Comparison of ENCODE assay signal across 23 cellular contexts in the genomic region with DNA sequence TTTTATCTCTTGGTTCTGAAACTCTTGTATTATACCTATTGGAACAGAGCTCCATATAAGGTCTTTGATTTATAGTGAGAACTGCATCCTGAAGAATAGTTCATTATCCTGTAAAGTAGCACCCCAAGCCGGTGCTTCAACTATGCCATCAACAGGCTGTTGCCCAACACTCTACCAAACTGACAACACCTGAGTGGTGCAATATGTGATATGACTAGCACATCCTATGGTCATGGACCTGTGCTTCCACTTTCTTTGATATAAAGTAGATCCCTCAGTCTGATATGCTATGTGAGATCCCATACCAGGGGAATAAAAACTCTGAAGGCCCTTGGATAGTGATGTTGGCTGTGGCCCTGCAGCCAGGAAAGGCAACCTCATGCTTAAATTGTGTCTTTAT. TPM values are rescaled to one million over a fixed set of nuclear protein-coding genes. Genes with fewer than 3 reads are reported as not detected.
DNase-seq lines count a peak whose midpoint lies in the region; ATAC-seq, FAIRE-seq and TF ChIP-seq lines count a peak whose summit lies in the region.
"Had no signal": no experiment of that assay in that cellular context is flagged by ENCODE, and none has a peak within 500 bp of the region (broad histone marks: within the 10 kb centered on the region; RNA-seq: fewer than 3 reads in every experiment).

No MANE protein-coding gene starts in this region.

- TF ChIP-seq EP300 in HepG2 (IDR thresholded peaks at IDR 0.05; ENCODE audit: low read depth in 2 of 2, low read length in 2 of 2) (no peak), HepG2 (CRISPR knock-in tag; IDR thresholded peaks at IDR 0.05; ENCODE audit: borderline replicate concordance) (no peak)

- ATAC-seq in activated CD4-positive, alpha-beta T cell treated with anti-CD3 and anti-CD28 coated beads for 36 hours: no peak
- ATAC-seq in HepG2 (no peak), right lobe of liver (no peak), GM18520 (IDR thresholded peaks at IDR 0.05; ENCODE audit: unreplicated experiment) (no peak)

- no peak overlapping the region for H3K27ac Mint-ChIP-seq in activated CD4-positive, alpha-beta T cell treated with anti-CD3 and anti-CD28 coated beads for 36 hours
- peak overlapping the region; percentile 82 for H3K27ac Mint-ChIP-seq in activated T-helper 1 cell treated with anti-CD3 and anti-CD28 coated beads, Interleukin-12 subunit alpha, Interleukin-12 subunit beta, Interleukin-2, Interleukin-4 antibody, amounts not matched to agents 30 ng/mL and 10 ng/mL and 1 ng/mL, durations not matched to agents 14 hours and 24 hours and 36 hours

- in situ Hi-C loops in HepG2 (cut with HindIII; ENCODE audit: extremely low pct_ligation_motif_present, low pct_unique_long_range_greater_than_20kb): no loop called here

- H3K4me3 ChIP-seq in HepG2 (replicated peaks in 1 of 3; ENCODE audit: insufficient read depth in 1 of 3, low read depth in 2 of 3, low read length in 3 of 3) (no peak overlapping the region), right lobe of liver (no peak overlapping the region)
- H3K4me3 ChIP-seq: MG63, PC-9 had no signal

- peaks cover 3% of the 10 kb centered on the region for H3K9me3 Mint-ChIP-seq in activated CD4-positive, alpha-beta T cell treated with anti-CD3 and anti-CD28 coated beads for 36 hours (ENCODE audit: low read depth)
- H3K9me3 Mint-ChIP-seq in activated T-helper 1 cell treated with anti-CD3 and anti-CD28 coated beads, Interleukin-12 subunit alpha, Interleukin-12 subunit beta, Interleukin-2, Interleukin-4 antibody, amounts not matched to agents 30 ng/mL and 10 ng/mL and 1 ng/mL, durations not matched to agents 14 hours and 24 hours and 36 hours: peaks cover 16% of the 10 kb centered on the region
- H3K9me3 Mint-ChIP-seq: IgD-negative memory B cell had no signal

- peak; percentile 7 for DNase-seq in activated CD4-positive, alpha-beta T cell treated with anti-CD3 and anti-CD28 coated beads for 36 hours
- DNase-seq in activated CD4-positive, alpha-beta T cell treated with anti-CD3 and anti-CD28 coated beads for 4 hours: no peak
- DNase-seq in HepG2 (ENCODE audit: low spot score) (no peak), right lobe of liver (no peak), CD1c-positive myeloid dendritic cell (ENCODE audit: extremely low spot score) (no peak)
- DNase-seq in activated T-helper 1 cell treated with anti-CD3 and anti-CD28 coated beads, Interleukin-12 subunit alpha, Interleukin-12 subunit beta, Interleukin-2, Interleukin-4 antibody, amounts not matched to agents 30 ng/mL and 10 ng/mL and 1 ng/mL, durations not matched to agents 14 hours and 24 hours and 36 hours (ENCODE audit: low spot score): no peak
- DNase-seq: 8988T, GF-D8, Kasumi-1, NCI-H1417 treated with DMSO at 0.1 percent for 48 hours, NCI-H187, NCI-H526, SIG-M5, SK-N-SH had no signal

- H3K9ac ChIP-seq in HepG2 (ENCODE audit: insufficient read depth, low read depth, low read length): no peak overlapping the region
- H3K9ac ChIP-seq: SK-N-SH had no signal

- BruUV-seq in HepG2 (replicated peaks; lab: Mats Ljungman, UMichigan): no TSS peak

- no peaks in the 10 kb centered on the region for H3K36me3 Mint-ChIP-seq in activated CD4-positive, alpha-beta T cell treated with anti-CD3 and anti-CD28 coated beads for 36 hours (ENCODE audit: low read depth)
- peaks cover 27% of the 10 kb centered on the region for H3K36me3 Mint-ChIP-seq in activated T-helper 1 cell treated with anti-CD3 and anti-CD28 coated beads, Interleukin-12 subunit alpha, Interleukin-12 subunit beta, Interleukin-2, Interleukin-4 antibody, amounts not matched to agents 30 ng/mL and 10 ng/mL and 1 ng/mL, durations not matched to agents 14 hours and 24 hours and 36 hours (ENCODE audit: low read depth)

- no peak for TF ChIP-seq CTCF in HepG2 (CRISPR knock-in tag; IDR thresholded peaks at IDR 0.05)
- no peak for TF ChIP-seq CTCF in right lobe of liver (IDR thresholded peaks at IDR 0.05)

- POLR2A ChIA-PET in activated CD4-positive, alpha-beta T cell treated with anti-CD3 and anti-CD28 coated beads for 36 hours (lab: Charles Lee): no interaction called here
- POLR2A ChIA-PET in HepG2 (lab: Yijun Ruan, JAX): no interaction called here

- TF ChIP-seq RAD21 in HepG2 (CRISPR knock-in tag; IDR thresholded peaks at IDR 0.05): no peak

- no peak overlapping the region for H3K4me2 ChIP-seq in HepG2 (ENCODE audit: low read depth, low read length)
- H3K4me2 ChIP-seq: PC-9, SK-N-SH had no signal

- H3K27me3 ChIP-seq in HepG2 (ENCODE audit: control insufficient read depth in 1 of 2, insufficient read depth in 2 of 2, low read length in 2 of 2): peaks cover 2 to 28% of the 10 kb centered on the region in 2 experiments; a peak in 2 of 5 replicates
- H3K27me3 ChIP-seq in right lobe of liver: no peaks in the 10 kb centered on the region
- H3K27me3 ChIP-seq: MG63 had no signal

- no peaks in the 10 kb centered on the region for H3K79me2 ChIP-seq in HepG2 (ENCODE audit: insufficient read depth, low read length)

- H3K9me3 ChIP-seq in HepG2 (ENCODE audit: low read length): no peaks in the 10 kb centered on the region
- no peaks in the 10 kb centered on the region for H3K9me3 ChIP-seq in right lobe of liver
- H3K9me3 ChIP-seq: MG63, SK-N-SH had no signal

- intact Hi-C loops in activated CD4-positive, alpha-beta T cell treated with anti-CD3 and anti-CD28 coated beads for 36 hours (cut with DNase I, micrococcal nuclease): no loop called here
- intact Hi-C loops in HepG2 (cut with micrococcal nuclease; ENCODE audit: unreplicated experiment) (no loop called here), right lobe of liver (cut with DNase I) (no loop called here)
- intact Hi-C loops in activated T-helper 1 cell treated with anti-CD3 and anti-CD28 coated beads, Interleukin-12 subunit alpha, Interleukin-12 subunit beta, Interleukin-2, Interleukin-4 antibody, amounts not matched to agents 30 ng/mL and 10 ng/mL and 1 ng/mL, durations not matched to agents 14 hours and 24 hours and 36 hours (cut with micrococcal nuclease): no loop called here

- FAIRE-seq in HepG2 (lab: Jason Lieb, UNC): no peak
- FAIRE-seq: D721Med, GM19239, H1 had no signal

- 0% methylated on average over 1 of the region's 1 CpG for WGBS in HepG2 (ENCODE audit: low lambda C conversion rate)
- 100% methylated on average over 1 of the region's 1 CpG for WGBS in right lobe of liver (ENCODE audit: insufficient coverage, low coverage, low lambda C conversion rate, missing lambda C conversion rate)

- H3K4me3 Mint-ChIP-seq in activated CD4-positive, alpha-beta T cell treated with anti-CD3 and anti-CD28 coated beads for 36 hours: no peak overlapping the region
- no peak overlapping the region for H3K4me3 Mint-ChIP-seq in activated T-helper 1 cell treated with anti-CD3 and anti-CD28 coated beads, Interleukin-12 subunit alpha, Interleukin-12 subunit beta, Interleukin-2, Interleukin-4 antibody, amounts not matched to agents 30 ng/mL and 10 ng/mL and 1 ng/mL, durations not matched to agents 14 hours and 24 hours and 36 hours

- H3K4me1 ChIP-seq in HepG2 (ENCODE audit: insufficient read depth, low read length): peaks cover 6% of the 10 kb centered on the region
- no peaks in the 10 kb centered on the region for H3K4me1 ChIP-seq in right lobe of liver

- H3K27ac ChIP-seq in HepG2 (ENCODE audit: extremely low read length, insufficient read depth, low read length) (no peak overlapping the region), right lobe of liver (no peak overlapping the region)
- H3K27ac ChIP-seq: C4-2B, PC-9 had no signal

- TF ChIP-seq POLR2A in HepG2 (IDR thresholded peaks at IDR 0.05; ENCODE audit: insufficient read depth in 1 of 2, low read depth in 2 of 2, low read length in 2 of 2): no peak
- TF ChIP-seq POLR2A in right lobe of liver (IDR thresholded peaks at IDR 0.05): no peak

- H2AFZ ChIP-seq in HepG2 (ENCODE audit: low read length): no peak overlapping the region
- H2AFZ ChIP-seq: PC-9 had no signal

- CTCF ChIA-PET in activated CD4-positive, alpha-beta T cell treated with anti-CD3 and anti-CD28 coated beads for 36 hours (lab: Charles Lee): no interaction called here
- CTCF ChIA-PET in HepG2 (lab: Yijun Ruan, JAX; ENCODE audit: low intra/inter-chr PET ratio, low total read pairs): no interaction called here

- H4K20me1 ChIP-seq in HepG2 (ENCODE audit: insufficient read depth, low read length): no peaks in the 10 kb centered on the region

- peaks cover 31% of the 10 kb centered on the region for H3K4me1 Mint-ChIP-seq in activated CD4-positive, alpha-beta T cell treated with anti-CD3 and anti-CD28 coated beads for 36 hours
- H3K4me1 Mint-ChIP-seq in activated T-helper 1 cell treated with anti-CD3 and anti-CD28 coated beads, Interleukin-12 subunit alpha, Interleukin-12 subunit beta, Interleukin-2, Interleukin-4 antibody, amounts not matched to agents 30 ng/mL and 10 ng/mL and 1 ng/mL, durations not matched to agents 14 hours and 24 hours and 36 hours (ENCODE audit: low read depth): peaks cover 72% of the 10 kb centered on the region

- peaks cover 5% of the 10 kb centered on the region for H3K27me3 Mint-ChIP-seq in activated CD4-positive, alpha-beta T cell treated with anti-CD3 and anti-CD28 coated beads for 36 hours
- no peaks in the 10 kb centered on the region for H3K27me3 Mint-ChIP-seq in activated T-helper 1 cell treated with anti-CD3 and anti-CD28 coated beads, Interleukin-12 subunit alpha, Interleukin-12 subunit beta, Interleukin-2, Interleukin-4 antibody, amounts not matched to agents 30 ng/mL and 10 ng/mL and 1 ng/mL, durations not matched to agents 14 hours and 24 hours and 36 hours (ENCODE audit: insufficient read depth)

- H3K36me3 ChIP-seq in HepG2 (replicated peaks in 1 of 2; ENCODE audit: control insufficient read depth in 1 of 2, insufficient read depth in 2 of 2, low read length in 2 of 2) (no peaks in the 10 kb centered on the region), right lobe of liver (no peaks in the 10 kb centered on the region)
- H3K36me3 ChIP-seq: MG63 had no signal

RNA-seq across cellular contexts. Expression of a gene that starts 15.8 kb away (rescaled TPM):
- total RNA-seq in activated CD4-positive, alpha-beta T cell treated with anti-CD3 and anti-CD28 coated beads for 36 hours: 10 to 100 TPM; 52.6 to 59.5 TPM
- not detected in 2 replicates for total RNA-seq in HepG2 (2016; rRNA removed; fragmentation: Illumina TruSeq; extraction: Trizol)
- total RNA-seq in HepG2 (2016; cell fraction: cytosol; rRNA removed; fragmentation: Illumina TruSeq; extraction: Trizol; ENCODE audit: low read depth): not detected in 2 replicates
- total RNA-seq in HepG2 (2016; cell fraction: insoluble cytoplasmic fraction; rRNA removed; fragmentation: Illumina TruSeq; extraction: Trizol): not detected in 2 replicates
- total RNA-seq in HepG2 (2016; cell fraction: membrane; rRNA removed; fragmentation: Illumina TruSeq; extraction: Trizol): not detected in 2 replicates
- total RNA-seq in HepG2 (2016; cell fraction: nucleus; rRNA removed; fragmentation: Illumina TruSeq; extraction: Trizol): not detected in 2 replicates
- not detected in 2 replicates for polyA plus RNA-seq in HepG2 (2011; rRNA removed)
- not detected in 2 replicates for polyA plus RNA-seq in HepG2 (2011; cell fraction: cytosol; rRNA removed)
- not detected in 2 replicates for polyA plus RNA-seq in HepG2 (2011; cell fraction: nucleus; rRNA removed)
- polyA plus RNA-seq in HepG2 (2012): not detected in 2 replicates
- polyA plus RNA-seq in HepG2 (2016; cell fraction: cytosol; fragmentation: Illumina TruSeq; extraction: Trizol; ENCODE audit: low read depth): not detected in 2 replicates
- polyA plus RNA-seq in HepG2 (2016; cell fraction: insoluble cytoplasmic fraction; fragmentation: Illumina TruSeq; extraction: Trizol; ENCODE audit: low read depth): not detected in 2 replicates
- polyA plus RNA-seq in HepG2 (2016; cell fraction: membrane; fragmentation: Illumina TruSeq; extraction: Trizol; ENCODE audit: low read depth): not detected in 2 replicates
- not detected in 2 replicates for polyA plus RNA-seq in HepG2 (2016; cell fraction: nucleus; fragmentation: Illumina TruSeq; extraction: Trizol; ENCODE audit: insufficient read depth, low read depth)
- polyA minus RNA-seq in HepG2 (2011; rRNA and poly(A)+ RNA removed; ENCODE audit: low replicate concordance): not detected in 2 replicates
- not detected in 2 replicates for polyA minus RNA-seq in HepG2 (2011; cell fraction: cytosol; rRNA and poly(A)+ RNA removed)
- not detected in 2 replicates for polyA minus RNA-seq in HepG2 (2011; cell fraction: nucleus; rRNA and poly(A)+ RNA removed)
- total RNA-seq in right lobe of liver: not detected
- total RNA-seq in activated T-helper 1 cell treated with anti-CD3 and anti-CD28 coated beads, Interleukin-12 subunit alpha, Interleukin-12 subunit beta, Interleukin-2, Interleukin-4 antibody, amounts not matched to agents 30 ng/mL and 10 ng/mL and 1 ng/mL, durations not matched to agents 14 hours and 24 hours and 36 hours: 1,648 and 1,678 TPM in 2 replicates
- total RNA-seq: H1, PC-9 had no signal
- polyA plus RNA-seq: AG04450, H1, IgD-negative memory B cell had no signal

RNA-seq across cellular contexts. Expression of a gene that starts 28.9 kb away (rescaled TPM):
- 10 to 100 TPM; 10.8 to 11.6 TPM for total RNA-seq in activated CD4-positive, alpha-beta T cell treated with anti-CD3 and anti-CD28 coated beads for 36 hours
- total RNA-seq in HepG2 (2016; rRNA removed; fragmentation: Illumina TruSeq; extraction: Trizol): not detected in 2 replicates
- total RNA-seq in HepG2 (2016; cell fraction: cytosol; rRNA removed; fragmentation: Illumina TruSeq; extraction: Trizol; ENCODE audit: low read depth): not detected in 2 replicates
- not detected in 2 replicates for total RNA-seq in HepG2 (2016; cell fraction: insoluble cytoplasmic fraction; rRNA removed; fragmentation: Illumina TruSeq; extraction: Trizol)
- not detected in 2 replicates for total RNA-seq in HepG2 (2016; cell fraction: membrane; rRNA removed; fragmentation: Illumina TruSeq; extraction: Trizol)
- total RNA-seq in HepG2 (2016; cell fraction: nucleus; rRNA removed; fragmentation: Illumina TruSeq; extraction: Trizol): not detected in 2 replicates
- polyA plus RNA-seq in HepG2 (2011; rRNA removed): not detected in 2 replicates
- polyA plus RNA-seq in HepG2 (2011; cell fraction: cytosol; rRNA removed): not detected in 2 replicates
- polyA plus RNA-seq in HepG2 (2011; cell fraction: nucleus; rRNA removed): not detected in 2 replicates
- not detected in 2 replicates for polyA plus RNA-seq in HepG2 (2012)
- not detected in 2 replicates for polyA plus RNA-seq in HepG2 (2016; cell fraction: cytosol; fragmentation: Illumina TruSeq; extraction: Trizol; ENCODE audit: low read depth)
- not detected in 2 replicates for polyA plus RNA-seq in HepG2 (2016; cell fraction: insoluble cytoplasmic fraction; fragmentation: Illumina TruSeq; extraction: Trizol; ENCODE audit: low read depth)
- polyA plus RNA-seq in HepG2 (2016; cell fraction: membrane; fragmentation: Illumina TruSeq; extraction: Trizol; ENCODE audit: low read depth): not detected in 2 replicates
- polyA plus RNA-seq in HepG2 (2016; cell fraction: nucleus; fragmentation: Illumina TruSeq; extraction: Trizol; ENCODE audit: insufficient read depth, low read depth): not detected in 2 replicates
- polyA minus RNA-seq in HepG2 (2011; rRNA and poly(A)+ RNA removed; ENCODE audit: low replicate concordance): not detected in 2 replicates
- polyA minus RNA-seq in HepG2 (2011; cell fraction: cytosol; rRNA and poly(A)+ RNA removed): not detected in 2 replicates
- polyA minus RNA-seq in HepG2 (2011; cell fraction: nucleus; rRNA and poly(A)+ RNA removed): not detected in 2 replicates
- not detected for total RNA-seq in right lobe of liver
- total RNA-seq in activated T-helper 1 cell treated with anti-CD3 and anti-CD28 coated beads, Interleukin-12 subunit alpha, Interleukin-12 subunit beta, Interleukin-2, Interleukin-4 antibody, amounts not matched to agents 30 ng/mL and 10 ng/mL and 1 ng/mL, durations not matched to agents 14 hours and 24 hours and 36 hours: 94.6 and 98.5 TPM in 2 replicates
- total RNA-seq: H1, PC-9 had no signal
- polyA plus RNA-seq: AG04450, H1, IgD-negative memory B cell, SK-N-SH had no signal

Comparison
In these comparisons a context has a peak if more than half of its experiments do, and no peak if none do; other contexts are left out.
1. RNA of a gene that starts 15.8 kb away (total RNA-seq): 1,648 to 1,678 TPM in activated T-helper 1 cell treated with anti-CD3 and anti-CD28 coated beads, Interleukin-12 subunit alpha, Interleukin-12 subunit beta, Interleukin-2, Interleukin-4 antibody, amounts not matched to agents 30 ng/mL and 10 ng/mL and 1 ng/mL, durations not matched to agents 14 hours and 24 hours and 36 hours and 52.6 to 59.5 TPM in activated CD4-positive, alpha-beta T cell treated with anti-CD3 and anti-CD28 coated beads for 36 hours; not detected in HepG2 and not detected in right lobe of liver; every median in the first group is over 10 times any median in the second.
2. RNA of a gene that starts 28.9 kb away (total RNA-seq): 94.6 to 98.5 TPM in activated T-helper 1 cell treated with anti-CD3 and anti-CD28 coated beads, Interleukin-12 subunit alpha, Interleukin-12 subunit beta, Interleukin-2, Interleukin-4 antibody, amounts not matched to agents 30 ng/mL and 10 ng/mL and 1 ng/mL, durations not matched to agents 14 hours and 24 hours and 36 hours and 10.8 to 11.6 TPM in activated CD4-positive, alpha-beta T cell treated with anti-CD3 and anti-CD28 coated beads for 36 hours; not detected in HepG2 and not detected in right lobe of liver; every median in the first group is over 10 times any median in the second.